In genomic region chr2:236505071-236505470, GRCh38 we compare ENCODE assay signal across 17 cellular contexts.
DNase-seq lines count a peak whose midpoint lies in the region; ATAC-seq and TF ChIP-seq lines count a peak whose summit lies in the region.
"Had no signal": no experiment of that assay in that cellular context is flagged by ENCODE, and none has a peak within 500 bp of the region (broad histone marks: within the 10 kb centered on the region; RNA-seq: fewer than 3 reads in every experiment).

No MANE protein-coding gene starts in this region.

- H2AK5ac ChIP-seq in IMR-90 (ENCODE audit: low read depth, low read length) = no peak overlapping the region

- H3K18ac ChIP-seq in IMR-90 (ENCODE audit: low read depth, low read length) = no peak overlapping the region

- no peak for TF ChIP-seq RAD21 in IMR-90 (IDR thresholded peaks at IDR 0.05; ENCODE audit: low read length)

- H4K8ac ChIP-seq in IMR-90 (ENCODE audit: low read depth in 2 of 2, low read length in 2 of 2) = no peak overlapping the region

- H2BK15ac ChIP-seq in IMR-90 (ENCODE audit: low read depth, low read length) = no peak overlapping the region

- H3K9me3 ChIP-seq in IMR-90 (ENCODE audit: control insufficient read depth, insufficient read depth, low read length) = peaks cover 2% of the 10 kb centered on the region; the same call in 1 of the 2 replicates
- no peaks in the 10 kb centered on the region for H3K9me3 ChIP-seq in WERI-Rb-1 (ENCODE audit: severe bottlenecking)
- H3K9me3 ChIP-seq: HAP-1 had no signal

- dilution Hi-C loops in IMR-90 (cut with HindIII; ENCODE audit: low sequenced_read_pairs, unreplicated experiment) = no loop called here

- H3K56ac ChIP-seq in IMR-90 (ENCODE audit: extremely low read depth, insufficient read depth, low read length) = no peak overlapping the region

- peaks cover 9% of the 10 kb centered on the region; the same call in 1 of the 2 replicates for H3K27me3 ChIP-seq in IMR-90 (ENCODE audit: control insufficient read depth, insufficient read depth, low read length)
- no peaks in the 10 kb centered on the region for H3K27me3 ChIP-seq in WERI-Rb-1 (ENCODE audit: insufficient read depth, low read depth, severe bottlenecking)

- H3K27ac ChIP-seq in IMR-90 (ENCODE audit: insufficient read depth, low read length) (no peak overlapping the region), WERI-Rb-1 (no peak overlapping the region)

- no peak for TF ChIP-seq POLR2A in IMR-90 (IDR thresholded peaks at IDR 0.05; ENCODE audit: low read depth, low read length)

- DNase-seq in IMR-90 = no peak
- peak; percentile 83 for DNase-seq in amniotic epithelial cell (ENCODE audit: low read depth)
- peak; percentile 52 for DNase-seq in fibroblast of pulmonary artery (ENCODE audit: low read depth)
- no peak for DNase-seq in omental fat pad (ENCODE audit: low spot score)
- DNase-seq in WERI-Rb-1 = no peak
- no peak for DNase-seq in activated gamma-delta T cell (lab: John Stamatoyannopoulos, UW)
- DNase-seq in Calu3 = no peak
- DNase-seq: C1 segment of cervical spinal cord; CD4-positive, alpha-beta memory T cell; COR-L47; DMS153; DND-41; GOT3; HFFc6 had no signal

- no peak overlapping the region for H3K14ac ChIP-seq in IMR-90 (replicated peaks; ENCODE audit: low read depth, low read length)

- in situ Hi-C loops in IMR-90 (cut with MboI; ENCODE audit: low sequenced_read_pairs) = loop anchor here (25.0 kb wide), 1 partner anchor 1057 kb away; the partner anchor contains the start of gene PRLH

- CTCF ChIA-PET in IMR-90 (lab: Yijun Ruan, JAX) = no interaction called here
- CTCF ChIA-PET in Calu3 (lab: Charles Lee) = no interaction called here

- H3K9me1 ChIP-seq in IMR-90 (ENCODE audit: insufficient read depth, low read length) = no peaks in the 10 kb centered on the region

- ATAC-seq in IMR-90 (ENCODE audit: low read depth) = no peak
- peak; percentile 10 for ATAC-seq in omental fat pad (ENCODE audit: low FRiP score)
- ATAC-seq in GM21367 (IDR thresholded peaks at IDR 0.05; ENCODE audit: unreplicated experiment) = no peak
- ATAC-seq: GM12878 had no signal

- H3K4me3 ChIP-seq in IMR-90 (ENCODE audit: insufficient read depth, low read depth, low read length) = no peak overlapping the region
- H3K4me3 ChIP-seq in fibroblast of pulmonary artery (replicated peaks; ENCODE audit: low read depth, low read length) = no peak overlapping the region
- no peak overlapping the region for H3K4me3 ChIP-seq in WERI-Rb-1 (ENCODE audit: low read depth, low read length)
- H3K4me3 ChIP-seq: GM12878, HAP-1 had no signal

- H2AFZ ChIP-seq in IMR-90 (replicated peaks; ENCODE audit: low read length, poor library complexity) = no peak overlapping the region

- H3K36me3 ChIP-seq in IMR-90 (ENCODE audit: control insufficient read depth, insufficient read depth, low read length) = no peaks in the 10 kb centered on the region
- no peaks in the 10 kb centered on the region for H3K36me3 ChIP-seq in WERI-Rb-1
- H3K36me3 ChIP-seq: HAP-1 had no signal

- H3K4me1 Mint-ChIP-seq in Calu3 (ENCODE audit: low read depth, unreplicated experiment) = no peaks in the 10 kb centered on the region

- WGBS in IMR-90 (ENCODE audit: extremely low coverage in 2 of 2, insufficient read length in 1 of 2), 2 experiments = no CpG with 5 or more reads among the region's 3 CpGs

- no peak overlapping the region for H3K23ac ChIP-seq in IMR-90 (ENCODE audit: low read depth, low read length)

- H3K36me3 Mint-ChIP-seq in Calu3 (ENCODE audit: insufficient read depth, unreplicated experiment) = no peaks in the 10 kb centered on the region
- H3K36me3 Mint-ChIP-seq: CD4-positive, alpha-beta memory T cell had no signal

- no peak overlapping the region for H2BK5ac ChIP-seq in IMR-90 (ENCODE audit: low read depth, low read length, poor library complexity, severe bottlenecking)

- no peak overlapping the region for H2AK9ac ChIP-seq in IMR-90 (replicated peaks; ENCODE audit: low read depth, low read length, poor library complexity)

- H3K79me1 ChIP-seq in IMR-90 (ENCODE audit: low read depth in 1 of 2, low read length in 2 of 2) = no peaks in the 10 kb centered on the region

- no peak overlapping the region for H2BK20ac ChIP-seq in IMR-90 (ENCODE audit: low read depth, low read length)

- H3K4me2 ChIP-seq in IMR-90 (ENCODE audit: low read depth, low read length) = no peak overlapping the region

- H3K27me3 Mint-ChIP-seq in Calu3 (ENCODE audit: unreplicated experiment) = peaks cover 52% of the 10 kb centered on the region

- TF ChIP-seq CTCF in IMR-90 (conservative IDR thresholded peaks at IDR 0.05; ENCODE audit: low read depth, low read length) (no peak), fibroblast of pulmonary artery (IDR thresholded peaks at IDR 0.05; ENCODE audit: low read length, missing control alignments) (no peak), omental fat pad (IDR thresholded peaks at IDR 0.05) (no peak), WERI-Rb-1 (IDR thresholded peaks at IDR 0.05; ENCODE audit: low read depth, low read length) (no peak), Calu3 (IDR thresholded peaks at IDR 0.05; ENCODE audit: unreplicated experiment) (no peak)

- no peak overlapping the region for H3K27ac Mint-ChIP-seq in Calu3 (ENCODE audit: unreplicated experiment)
- H3K27ac Mint-ChIP-seq: HFFc6 had no signal

- no peaks in the 10 kb centered on the region for H3K4me1 ChIP-seq in IMR-90 (ENCODE audit: control insufficient read depth, insufficient read depth, low read length)
- H3K4me1 ChIP-seq: HAP-1 had no signal

- H3K4me3 Mint-ChIP-seq in Calu3 (ENCODE audit: low read depth, unreplicated experiment) = no peak overlapping the region
- H3K4me3 Mint-ChIP-seq: CD4-positive, alpha-beta memory T cell; HFFc6 had no signal

- H3K9ac ChIP-seq in IMR-90 (ENCODE audit: low read depth, low read length) = no peak overlapping the region

- H3K9me3 Mint-ChIP-seq in Calu3 (ENCODE audit: low read depth, unreplicated experiment) = peaks cover 6% of the 10 kb centered on the region
- H3K9me3 Mint-ChIP-seq: CD4-positive, alpha-beta memory T cell had no signal

- H4K91ac ChIP-seq in IMR-90 (ENCODE audit: insufficient read depth, low read depth, low read length) = no peak overlapping the region

- BruUV-seq in IMR-90 (replicated peaks; lab: Mats Ljungman, UMichigan) (no TSS peak), Calu3 (replicated peaks; lab: Mats Ljungman, UMichigan) (no TSS peak)

- POLR2A ChIA-PET in IMR-90 (lab: Charles Lee; ENCODE audit: unreplicated experiment) = no interaction called here

- no peak overlapping the region for H2BK120ac ChIP-seq in IMR-90 (ENCODE audit: low read depth, low read length)

- intact Hi-C loops in IMR-90 (cut with micrococcal nuclease) = no loop called here
- intact Hi-C loops in Calu3 (cut with micrococcal nuclease; ENCODE audit: unreplicated experiment) = no loop called here

- no peaks in the 10 kb centered on the region for H4K20me1 ChIP-seq in IMR-90 (ENCODE audit: insufficient read depth, low read length)

- H4K5ac ChIP-seq in IMR-90 (ENCODE audit: low read depth, low read length) = no peak overlapping the region

- H3K4ac ChIP-seq in IMR-90 (ENCODE audit: low read depth, low read length) = no peak overlapping the region

TF ChIP-seq in IMR-90, 13 proteins besides CTCF, POLR2A, EP300 and RAD21:
- no peak for TF ChIP-seq FOS (IDR thresholded peaks at IDR 0.05; ENCODE audit: low read depth, low read length)
- TF ChIP-seq, protein P1, sequence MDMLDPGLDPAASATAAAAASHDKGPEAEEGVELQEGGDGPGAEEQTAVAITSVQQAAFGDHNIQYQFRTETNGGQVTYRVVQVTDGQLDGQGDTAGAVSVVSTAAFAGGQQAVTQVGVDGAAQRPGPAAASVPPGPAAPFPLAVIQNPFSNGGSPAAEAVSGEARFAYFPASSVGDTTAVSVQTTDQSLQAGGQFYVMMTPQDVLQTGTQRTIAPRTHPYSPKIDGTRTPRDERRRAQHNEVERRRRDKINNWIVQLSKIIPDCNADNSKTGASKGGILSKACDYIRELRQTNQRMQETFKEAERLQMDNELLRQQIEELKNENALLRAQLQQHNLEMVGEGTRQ (IDR thresholded peaks at IDR 0.05; ENCODE audit: low read depth, low read length) = no peak
- TF ChIP-seq MXI1 (IDR thresholded peaks at IDR 0.05; ENCODE audit: borderline replicate concordance, low read depth, low read length) = no peak
- TF ChIP-seq CHD1 (IDR thresholded peaks at IDR 0.05; ENCODE audit: low read depth, low read length) = no peak
- TF ChIP-seq BHLHE40 (IDR thresholded peaks at IDR 0.05; ENCODE audit: low read depth, low read length) = no peak
- peak; percentile 13; the same call in 1 of the 2 replicates for TF ChIP-seq CEBPB (IDR thresholded peaks at IDR 0.05; ENCODE audit: low read depth, low read length)
- no peak for TF ChIP-seq RCOR1 (IDR thresholded peaks at IDR 0.05; ENCODE audit: insufficient replicate concordance, low read length)
- no peak for TF ChIP-seq MAZ (IDR thresholded peaks at IDR 0.05; ENCODE audit: borderline replicate concordance, low read depth, low read length)
- no peak for TF ChIP-seq MAFK (IDR thresholded peaks at IDR 0.05; ENCODE audit: low read depth, low read length)

Comparison
In these comparisons a context has a peak if more than half of its experiments do, and no peak if none do; other contexts are left out.
1. DNase-seq: peak in amniotic epithelial cell (single experiment) and fibroblast of pulmonary artery (single experiment); none in IMR-90 (single experiment), omental fat pad (single experiment), WERI-Rb-1 (single experiment), activated gamma-delta T cell (single experiment) and Calu3 (single experiment).